8 cellular contexts compared by ENCODE assay signal in genomic region chr6:32974541-32975308, GRCh38. TPM values are rescaled to one million over a fixed set of nuclear protein-coding genes. Genes with fewer than 3 reads are reported as not detected.
DNase-seq lines count a peak whose midpoint lies in the region; TF ChIP-seq lines count a peak whose summit lies in the region.

No MANE protein-coding gene starts in this region.

- peaks cover 69% of the 10 kb centered on the region for H3K36me3 Mint-ChIP-seq in progenitor cell of endocrine pancreas (ENCODE audit: insufficient read depth)

- no peak for DNase-seq in GM06990 (ENCODE audit: extremely low read depth, insufficient read length)
- DNase-seq in epithelial cell of proximal tubule (ENCODE audit: low read depth) = no peak
- DNase-seq in progenitor cell of endocrine pancreas (ENCODE audit: low spot score, unreplicated experiment) = no peak
- DNase-seq in RPMI8226 = no peak
- DNase-seq in amygdala (lab: John Stamatoyannopoulos, UW) = no peak
- DNase-seq in NCI-H1930 (lab: John Stamatoyannopoulos, UW) = no peak
- DNase-seq in stimulated activated CD4-positive, alpha-beta T cell treated with anti-CD3 and anti-CD28 coated beads, Interleukin-4, amount 100 ng/mL, for 24 hours = no peak

- H3K4me3 ChIP-seq in GM06990 (replicated peaks; ENCODE audit: low read depth, low read length) (peak overlapping the region; percentile 98), epithelial cell of proximal tubule (ENCODE audit: low read depth, low read length) (peak overlapping the region; percentile 69)

- H3K27ac Mint-ChIP-seq in progenitor cell of endocrine pancreas = peak overlapping the region; percentile 69

- no peak for TF ChIP-seq CTCF in GM06990 (IDR thresholded peaks at IDR 0.05; ENCODE audit: insufficient read depth, low read length, poor library complexity, severe bottlenecking)
- no peak for TF ChIP-seq CTCF in epithelial cell of proximal tubule (conservative IDR thresholded peaks at IDR 0.05; ENCODE audit: low read depth, low read length)
- no peak for TF ChIP-seq CTCF in progenitor cell of endocrine pancreas (IDR thresholded peaks at IDR 0.05; ENCODE audit: unreplicated experiment)

- H3K9me3 Mint-ChIP-seq in progenitor cell of endocrine pancreas (ENCODE audit: low read depth) = no peaks in the 10 kb centered on the region

- H3K27me3 ChIP-seq in GM06990 (replicated peaks; ENCODE audit: control insufficient read depth, insufficient read depth, low read length) = no peaks in the 10 kb centered on the region

- peaks cover 31% of the 10 kb centered on the region for H3K4me1 Mint-ChIP-seq in progenitor cell of endocrine pancreas (ENCODE audit: low read depth)

- H3K27me3 Mint-ChIP-seq in progenitor cell of endocrine pancreas = no peaks in the 10 kb centered on the region

- H3K36me3 ChIP-seq in GM06990 (ENCODE audit: control insufficient read depth, insufficient read depth, low read length) = peaks cover 61% of the 10 kb centered on the region

- H3K4me3 Mint-ChIP-seq in progenitor cell of endocrine pancreas (ENCODE audit: low read depth) = peak overlapping the region; percentile 92

TF ChIP-seq in PFSK-1, 5 proteins besides CTCF, POLR2A, EP300 and RAD21:
- TF ChIP-seq POLR2AphosphoS5 (IDR thresholded peaks at IDR 0.05; ENCODE audit: low read depth, low read length) (peak; percentile 30; the same call in 1 of the 2 replicates), SIN3A (IDR thresholded peaks at IDR 0.05; ENCODE audit: borderline replicate concordance, insufficient read depth, low read length) (no peak; the same call in 1 of the 2 replicates)

RNA-seq across cellular contexts. Expression of gene BRD2, which starts 6.3 kb away (rescaled TPM):
- 129 TPM for polyA plus RNA-seq in PFSK-1 (2012; ENCODE audit: insufficient read length, low read depth)
- total RNA-seq in epithelial cell of proximal tubule (128 and 140 TPM in 2 replicates), progenitor cell of endocrine pancreas (229 and 238 TPM in 2 replicates)

RNA-seq across cellular contexts. Expression of gene HLA-DMA, which starts 21.8 kb away (rescaled TPM):
- polyA plus RNA-seq in PFSK-1 (2012; ENCODE audit: insufficient read length, low read depth) = not detected
- total RNA-seq in epithelial cell of proximal tubule = 0.65 and 2.0 TPM in 2 replicates
- 3.3 and 3.4 TPM in 2 replicates for total RNA-seq in progenitor cell of endocrine pancreas

RNA-seq across cellular contexts. Expression of gene HLA-DMB, which starts 33.9 kb away (rescaled TPM):
- not detected for polyA plus RNA-seq in PFSK-1 (2012; ENCODE audit: insufficient read length, low read depth)
- total RNA-seq in epithelial cell of proximal tubule = 3.5 and 4.2 TPM in 2 replicates
- total RNA-seq in progenitor cell of endocrine pancreas = 1.1 and 1.8 TPM in 2 replicates

RNA-seq across cellular contexts. Expression of gene HLA-DOA, which starts 34.7 kb away (rescaled TPM):
- polyA plus RNA-seq in PFSK-1 (2012; ENCODE audit: insufficient read length, low read depth) = not detected
- total RNA-seq in epithelial cell of proximal tubule (1.6 TPM in 1 of 2 replicates, not detected in the other), progenitor cell of endocrine pancreas (4.1 and 5.6 TPM in 2 replicates)
